1 cellular context compared by ENCODE assay signal in genomic region chr7:18829518-18830252, GRCh38.
TF ChIP-seq lines count a peak whose summit lies in the region.

No MANE protein-coding gene starts in this region.

TF ChIP-seq in SK-N-SH treated with all-trans-retinoic acid at 6 μM for 48 hours, 23 proteins besides CTCF, POLR2A, EP300 and RAD21 (continued from another document):
- no peak for TF ChIP-seq SNAI2 (CRISPR knock-in tag; IDR thresholded peaks at IDR 0.05)
- no peak for TF ChIP-seq ZNF70 (CRISPR knock-in tag; IDR thresholded peaks at IDR 0.05)
- TF ChIP-seq TOX (CRISPR knock-in tag; IDR thresholded peaks at IDR 0.05; ENCODE audit: borderline replicate concordance) = peak; percentile 52; the same call in 1 of the 2 replicates
- TF ChIP-seq ZFP30 (CRISPR knock-in tag; IDR thresholded peaks at IDR 0.05) = no peak
- TF ChIP-seq RARB (CRISPR knock-in tag; IDR thresholded peaks at IDR 0.05) = peak; percentile 51; the same call in 1 of the 2 replicates
- peak; percentile 87 for TF ChIP-seq ISL1 (CRISPR knock-in tag; IDR thresholded peaks at IDR 0.05)
- no peak for TF ChIP-seq BACH2 (CRISPR knock-in tag; IDR thresholded peaks at IDR 0.05; ENCODE audit: borderline replicate concordance)
- TF ChIP-seq ZFP3 (CRISPR knock-in tag; IDR thresholded peaks at IDR 0.05) = no peak
- 0 out of 2 replicates have a peak, but pooled peaks have one; percentile 27 for TF ChIP-seq GLIS3 (CRISPR knock-in tag; IDR thresholded peaks at IDR 0.05)
- no peak for TF ChIP-seq ARNTL (CRISPR knock-in tag; IDR thresholded peaks at IDR 0.05; ENCODE audit: borderline replicate concordance, low read depth)
TF ChIP-seq in SK-N-SH treated with all-trans-retinoic acid at 6 μM for 48 hours: peak in this region for 7.
